1 cellular context compared by ENCODE assay signal in genomic region chr20:10352934-10353866, GRCh38.
A peak's percentile ranks its signal among the peaks of the same experiment; 100 is the strongest.
TF ChIP-seq lines count a peak whose summit lies in the region.

No MANE protein-coding gene starts in this region.

TF ChIP-seq in HepG2, 621 proteins besides CTCF, POLR2A, EP300 and RAD21 (continued from another document):
- TF ChIP-seq FOXA3 (CRISPR knock-in tag; IDR thresholded peaks at IDR 0.05) (peak; percentile 21; the same call in 1 of the 2 replicates), CREM (IDR thresholded peaks at IDR 0.05) (no peak), CREM (CRISPR knock-in tag; IDR thresholded peaks at IDR 0.05) (no peak), TRIM22 (IDR thresholded peaks at IDR 0.05) (no peak), E2F1 (CRISPR knock-in tag; IDR thresholded peaks at IDR 0.05) (no peak), ISL2 (CRISPR knock-in tag; IDR thresholded peaks at IDR 0.05) (peak; percentile 13; the same call in 1 of the 2 replicates), PATZ1 (CRISPR knock-in tag; IDR thresholded peaks at IDR 0.05) (peak; percentile 31; the same call in 1 of the 2 replicates), CEBPG (CRISPR knock-in tag; IDR thresholded peaks at IDR 0.05) (0 out of 2 replicates have a peak, but pooled peaks have one; percentile 7), ZNF75D (CRISPR knock-in tag; IDR thresholded peaks at IDR 0.05; ENCODE audit: borderline replicate concordance) (no peak), NR2F6 (IDR thresholded peaks at IDR 0.05) (no peak), NR2F6 (CRISPR knock-in tag; IDR thresholded peaks at IDR 0.05) (peak; percentile 24; the same call in 1 of the 2 replicates), ZNF101 (CRISPR knock-in tag; IDR thresholded peaks at IDR 0.05; ENCODE audit: borderline replicate concordance, low read depth) (0 out of 2 replicates have a peak, but pooled peaks have one; percentile 40), PPARG (CRISPR knock-in tag; conservative IDR thresholded peaks at IDR 0.05) (0 out of 2 replicates have a peak, but pooled peaks have one; percentile 51), TEAD3 (CRISPR knock-in tag; optimal IDR thresholded peaks at IDR 0.05; ENCODE audit: borderline replicate concordance) (peak; percentile 79), NFIC (IDR thresholded peaks at IDR 0.05; ENCODE audit: low read length) (peak; percentile 49; the same call in 1 of the 2 replicates), RARA (CRISPR knock-in tag; IDR thresholded peaks at IDR 0.05) (peak; percentile 62), RCOR2 (CRISPR knock-in tag; IDR thresholded peaks at IDR 0.05) (peak; percentile 14; the same call in 1 of the 2 replicates), HMG20A (CRISPR knock-in tag; IDR thresholded peaks at IDR 0.05; ENCODE audit: borderline replicate concordance) (peak; percentile 21; the same call in 1 of the 2 replicates), SOX5 (CRISPR knock-in tag; IDR thresholded peaks at IDR 0.05; ENCODE audit: borderline replicate concordance) (peak; percentile 27; the same call in 1 of the 2 replicates), ZNF20 (CRISPR knock-in tag; IDR thresholded peaks at IDR 0.05) (no peak), ZFP36L2 (CRISPR knock-in tag; IDR thresholded peaks at IDR 0.05) (no peak), SOX13 (IDR thresholded peaks at IDR 0.05) (no peak), SOX13 (CRISPR knock-in tag; conservative IDR thresholded peaks at IDR 0.05 in 1 of 2, IDR thresholded peaks at IDR 0.05 in 1 of 2) (peak in 1 of 2 experiments; percentile 33; a peak in 1 of 4 replicates)
- TF ChIP-seq, protein P1, sequence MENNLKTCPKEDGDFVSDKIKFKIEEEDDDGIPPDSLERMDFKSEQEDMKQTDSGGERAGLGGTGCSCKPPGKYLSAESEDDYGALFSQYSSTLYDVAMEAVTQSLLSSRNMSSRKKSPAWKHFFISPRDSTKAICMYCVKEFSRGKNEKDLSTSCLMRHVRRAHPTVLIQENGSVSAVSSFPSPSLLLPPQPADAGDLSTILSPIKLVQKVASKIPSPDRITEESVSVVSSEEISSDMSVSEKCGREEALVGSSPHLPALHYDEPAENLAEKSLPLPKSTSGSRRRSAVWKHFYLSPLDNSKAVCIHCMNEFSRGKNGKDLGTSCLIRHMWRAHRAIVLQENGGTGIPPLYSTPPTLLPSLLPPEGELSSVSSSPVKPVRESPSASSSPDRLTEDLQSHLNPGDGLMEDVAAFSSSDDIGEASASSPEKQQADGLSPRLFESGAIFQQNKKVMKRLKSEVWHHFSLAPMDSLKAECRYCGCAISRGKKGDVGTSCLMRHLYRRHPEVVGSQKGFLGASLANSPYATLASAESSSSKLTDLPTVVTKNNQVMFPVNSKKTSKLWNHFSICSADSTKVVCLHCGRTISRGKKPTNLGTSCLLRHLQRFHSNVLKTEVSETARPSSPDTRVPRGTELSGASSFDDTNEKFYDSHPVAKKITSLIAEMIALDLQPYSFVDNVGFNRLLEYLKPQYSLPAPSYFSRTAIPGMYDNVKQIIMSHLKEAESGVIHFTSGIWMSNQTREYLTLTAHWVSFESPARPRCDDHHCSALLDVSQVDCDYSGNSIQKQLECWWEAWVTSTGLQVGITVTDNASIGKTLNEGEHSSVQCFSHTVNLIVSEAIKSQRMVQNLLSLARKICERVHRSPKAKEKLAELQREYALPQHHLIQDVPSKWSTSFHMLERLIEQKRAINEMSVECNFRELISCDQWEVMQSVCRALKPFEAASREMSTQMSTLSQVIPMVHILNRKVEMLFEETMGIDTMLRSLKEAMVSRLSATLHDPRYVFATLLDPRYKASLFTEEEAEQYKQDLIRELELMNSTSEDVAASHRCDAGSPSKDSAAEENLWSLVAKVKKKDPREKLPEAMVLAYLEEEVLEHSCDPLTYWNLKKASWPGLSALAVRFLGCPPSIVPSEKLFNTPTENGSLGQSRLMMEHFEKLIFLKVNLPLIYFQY (CRISPR knock-in tag; IDR thresholded peaks at IDR 0.05; ENCODE audit: borderline replicate concordance): 0 out of 2 replicates have a peak, but pooled peaks have one; percentile 38
- TF ChIP-seq, protein P2, sequence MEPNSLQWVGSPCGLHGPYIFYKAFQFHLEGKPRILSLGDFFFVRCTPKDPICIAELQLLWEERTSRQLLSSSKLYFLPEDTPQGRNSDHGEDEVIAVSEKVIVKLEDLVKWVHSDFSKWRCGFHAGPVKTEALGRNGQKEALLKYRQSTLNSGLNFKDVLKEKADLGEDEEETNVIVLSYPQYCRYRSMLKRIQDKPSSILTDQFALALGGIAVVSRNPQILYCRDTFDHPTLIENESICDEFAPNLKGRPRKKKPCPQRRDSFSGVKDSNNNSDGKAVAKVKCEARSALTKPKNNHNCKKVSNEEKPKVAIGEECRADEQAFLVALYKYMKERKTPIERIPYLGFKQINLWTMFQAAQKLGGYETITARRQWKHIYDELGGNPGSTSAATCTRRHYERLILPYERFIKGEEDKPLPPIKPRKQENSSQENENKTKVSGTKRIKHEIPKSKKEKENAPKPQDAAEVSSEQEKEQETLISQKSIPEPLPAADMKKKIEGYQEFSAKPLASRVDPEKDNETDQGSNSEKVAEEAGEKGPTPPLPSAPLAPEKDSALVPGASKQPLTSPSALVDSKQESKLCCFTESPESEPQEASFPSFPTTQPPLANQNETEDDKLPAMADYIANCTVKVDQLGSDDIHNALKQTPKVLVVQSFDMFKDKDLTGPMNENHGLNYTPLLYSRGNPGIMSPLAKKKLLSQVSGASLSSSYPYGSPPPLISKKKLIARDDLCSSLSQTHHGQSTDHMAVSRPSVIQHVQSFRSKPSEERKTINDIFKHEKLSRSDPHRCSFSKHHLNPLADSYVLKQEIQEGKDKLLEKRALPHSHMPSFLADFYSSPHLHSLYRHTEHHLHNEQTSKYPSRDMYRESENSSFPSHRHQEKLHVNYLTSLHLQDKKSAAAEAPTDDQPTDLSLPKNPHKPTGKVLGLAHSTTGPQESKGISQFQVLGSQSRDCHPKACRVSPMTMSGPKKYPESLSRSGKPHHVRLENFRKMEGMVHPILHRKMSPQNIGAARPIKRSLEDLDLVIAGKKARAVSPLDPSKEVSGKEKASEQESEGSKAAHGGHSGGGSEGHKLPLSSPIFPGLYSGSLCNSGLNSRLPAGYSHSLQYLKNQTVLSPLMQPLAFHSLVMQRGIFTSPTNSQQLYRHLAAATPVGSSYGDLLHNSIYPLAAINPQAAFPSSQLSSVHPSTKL (CRISPR knock-in tag; IDR thresholded peaks at IDR 0.05): peak; percentile 40
- TF ChIP-seq, protein P3, sequence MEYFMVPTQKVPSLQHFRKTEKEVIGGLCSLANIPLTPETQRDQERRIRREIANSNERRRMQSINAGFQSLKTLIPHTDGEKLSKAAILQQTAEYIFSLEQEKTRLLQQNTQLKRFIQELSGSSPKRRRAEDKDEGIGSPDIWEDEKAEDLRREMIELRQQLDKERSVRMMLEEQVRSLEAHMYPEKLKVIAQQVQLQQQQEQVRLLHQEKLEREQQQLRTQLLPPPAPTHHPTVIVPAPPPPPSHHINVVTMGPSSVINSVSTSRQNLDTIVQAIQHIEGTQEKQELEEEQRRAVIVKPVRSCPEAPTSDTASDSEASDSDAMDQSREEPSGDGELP (IDR thresholded peaks at IDR 0.05; ENCODE audit: borderline replicate concordance, low read depth): 0 out of 2 replicates have a peak, but pooled peaks have one; percentile 54
- TF ChIP-seq, protein P4, sequence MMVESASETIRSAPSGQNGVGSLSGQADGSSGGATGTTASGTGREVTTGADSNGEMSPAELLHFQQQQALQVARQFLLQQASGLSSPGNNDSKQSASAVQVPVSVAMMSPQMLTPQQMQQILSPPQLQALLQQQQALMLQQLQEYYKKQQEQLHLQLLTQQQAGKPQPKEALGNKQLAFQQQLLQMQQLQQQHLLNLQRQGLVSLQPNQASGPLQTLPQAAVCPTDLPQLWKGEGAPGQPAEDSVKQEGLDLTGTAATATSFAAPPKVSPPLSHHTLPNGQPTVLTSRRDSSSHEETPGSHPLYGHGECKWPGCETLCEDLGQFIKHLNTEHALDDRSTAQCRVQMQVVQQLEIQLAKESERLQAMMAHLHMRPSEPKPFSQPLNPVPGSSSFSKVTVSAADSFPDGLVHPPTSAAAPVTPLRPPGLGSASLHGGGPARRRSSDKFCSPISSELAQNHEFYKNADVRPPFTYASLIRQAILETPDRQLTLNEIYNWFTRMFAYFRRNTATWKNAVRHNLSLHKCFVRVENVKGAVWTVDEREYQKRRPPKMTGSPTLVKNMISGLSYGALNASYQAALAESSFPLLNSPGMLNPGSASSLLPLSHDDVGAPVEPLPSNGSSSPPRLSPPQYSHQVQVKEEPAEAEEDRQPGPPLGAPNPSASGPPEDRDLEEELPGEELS (CRISPR knock-in tag; IDR thresholded peaks at IDR 0.05): 0 out of 2 replicates have a peak, but pooled peaks have one; percentile 10
- TF ChIP-seq, protein P5, sequence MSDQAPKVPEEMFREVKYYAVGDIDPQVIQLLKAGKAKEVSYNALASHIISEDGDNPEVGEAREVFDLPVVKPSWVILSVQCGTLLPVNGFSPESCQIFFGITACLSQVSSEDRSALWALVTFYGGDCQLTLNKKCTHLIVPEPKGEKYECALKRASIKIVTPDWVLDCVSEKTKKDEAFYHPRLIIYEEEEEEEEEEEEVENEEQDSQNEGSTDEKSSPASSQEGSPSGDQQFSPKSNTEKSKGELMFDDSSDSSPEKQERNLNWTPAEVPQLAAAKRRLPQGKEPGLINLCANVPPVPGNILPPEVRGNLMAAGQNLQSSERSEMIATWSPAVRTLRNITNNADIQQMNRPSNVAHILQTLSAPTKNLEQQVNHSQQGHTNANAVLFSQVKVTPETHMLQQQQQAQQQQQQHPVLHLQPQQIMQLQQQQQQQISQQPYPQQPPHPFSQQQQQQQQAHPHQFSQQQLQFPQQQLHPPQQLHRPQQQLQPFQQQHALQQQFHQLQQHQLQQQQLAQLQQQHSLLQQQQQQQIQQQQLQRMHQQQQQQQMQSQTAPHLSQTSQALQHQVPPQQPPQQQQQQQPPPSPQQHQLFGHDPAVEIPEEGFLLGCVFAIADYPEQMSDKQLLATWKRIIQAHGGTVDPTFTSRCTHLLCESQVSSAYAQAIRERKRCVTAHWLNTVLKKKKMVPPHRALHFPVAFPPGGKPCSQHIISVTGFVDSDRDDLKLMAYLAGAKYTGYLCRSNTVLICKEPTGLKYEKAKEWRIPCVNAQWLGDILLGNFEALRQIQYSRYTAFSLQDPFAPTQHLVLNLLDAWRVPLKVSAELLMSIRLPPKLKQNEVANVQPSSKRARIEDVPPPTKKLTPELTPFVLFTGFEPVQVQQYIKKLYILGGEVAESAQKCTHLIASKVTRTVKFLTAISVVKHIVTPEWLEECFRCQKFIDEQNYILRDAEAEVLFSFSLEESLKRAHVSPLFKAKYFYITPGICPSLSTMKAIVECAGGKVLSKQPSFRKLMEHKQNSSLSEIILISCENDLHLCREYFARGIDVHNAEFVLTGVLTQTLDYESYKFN (CRISPR knock-in tag; conservative IDR thresholded peaks at IDR 0.05): 0 out of 2 replicates have a peak, but pooled peaks have one; percentile 24
- TF ChIP-seq, protein P6, sequence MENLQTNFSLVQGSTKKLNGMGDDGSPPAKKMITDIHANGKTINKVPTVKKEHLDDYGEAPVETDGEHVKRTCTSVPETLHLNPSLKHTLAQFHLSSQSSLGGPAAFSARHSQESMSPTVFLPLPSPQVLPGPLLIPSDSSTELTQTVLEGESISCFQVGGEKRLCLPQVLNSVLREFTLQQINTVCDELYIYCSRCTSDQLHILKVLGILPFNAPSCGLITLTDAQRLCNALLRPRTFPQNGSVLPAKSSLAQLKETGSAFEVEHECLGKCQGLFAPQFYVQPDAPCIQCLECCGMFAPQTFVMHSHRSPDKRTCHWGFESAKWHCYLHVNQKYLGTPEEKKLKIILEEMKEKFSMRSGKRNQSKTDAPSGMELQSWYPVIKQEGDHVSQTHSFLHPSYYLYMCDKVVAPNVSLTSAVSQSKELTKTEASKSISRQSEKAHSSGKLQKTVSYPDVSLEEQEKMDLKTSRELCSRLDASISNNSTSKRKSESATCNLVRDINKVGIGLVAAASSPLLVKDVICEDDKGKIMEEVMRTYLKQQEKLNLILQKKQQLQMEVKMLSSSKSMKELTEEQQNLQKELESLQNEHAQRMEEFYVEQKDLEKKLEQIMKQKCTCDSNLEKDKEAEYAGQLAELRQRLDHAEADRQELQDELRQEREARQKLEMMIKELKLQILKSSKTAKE (CRISPR knock-in tag; IDR thresholded peaks at IDR 0.05; ENCODE audit: borderline replicate concordance): no peak
